8 cellular contexts compared by ENCODE assay signal in genomic region chr1:183473286-183473536, GRCh38. TPM values are rescaled to one million over a fixed set of nuclear protein-coding genes. Genes with fewer than 3 reads are reported as not detected.
A peak's percentile ranks its signal among the peaks of the same experiment; 100 is the strongest.
DNase-seq lines count a peak whose midpoint lies in the region; ATAC-seq, FAIRE-seq and TF ChIP-seq lines count a peak whose summit lies in the region.

No MANE protein-coding gene starts in this region.

- TF ChIP-seq EP300 in K562 (IDR thresholded peaks at IDR 0.05; ENCODE audit: low read length) = no peak

- H3K14ac ChIP-seq in mesenchymal stem cell (ENCODE audit: low read length in 2 of 2) = peak overlapping the region in 1 of 2 experiments; percentile 65

- POLR2A ChIA-PET in K562 (lab: Yijun Ruan, JAX) = interaction anchor here (0.7 to 1.0 kb wide), 3 partner anchors 19 to 634 kb away, joined by 3 to 4 read pairs (median 4); no protein-coding TSS in a partner anchor

- H3K4me1 ChIP-seq in cardiac muscle cell (ENCODE audit: low read depth) (peaks cover 12% of the 10 kb centered on the region), K562 (replicated peaks in 1 of 2; ENCODE audit: control insufficient read depth in 2 of 2, insufficient read depth in 2 of 2, low read length in 2 of 2) (peaks cover 31% of the 10 kb centered on the region in 2 experiments; a peak in 4 of 5 replicates), mesenchymal stem cell (ENCODE audit: control insufficient read depth, insufficient read depth, low read depth, low read length) (peaks cover 4% of the 10 kb centered on the region), urinary bladder (ENCODE audit: insufficient read depth) (peaks cover 1% of the 10 kb centered on the region)

- no peaks in the 10 kb centered on the region for H3K9me1 ChIP-seq in K562 (ENCODE audit: control insufficient read depth, insufficient read depth, low read length)

- no peak for ATAC-seq in left ventricle myocardium superior
- no peak for ATAC-seq in K562
- no peak for ATAC-seq in GM21390 (IDR thresholded peaks at IDR 0.05; ENCODE audit: unreplicated experiment)
- no peak for ATAC-seq in HG02588 (IDR thresholded peaks at IDR 0.05; ENCODE audit: unreplicated experiment)

- CTCF ChIA-PET in K562 (lab: Yijun Ruan, JAX; ENCODE audit: low intra/inter-chr PET ratio) = no interaction called here

- TF ChIP-seq RAD21 in K562 (CRISPR knock-in tag; conservative IDR thresholded peaks at IDR 0.05 in 1 of 2, IDR thresholded peaks at IDR 0.05 in 1 of 2) = no peak

- H3K79me1 ChIP-seq in mesenchymal stem cell (replicated peaks; ENCODE audit: low read length, poor library complexity, severe bottlenecking) = peaks cover 6% of the 10 kb centered on the region

- H3K4me2 ChIP-seq in K562 (ENCODE audit: insufficient read depth, low read length) = peak overlapping the region; percentile 92
- peak overlapping the region; percentile 79 for H3K4me2 ChIP-seq in mesenchymal stem cell (ENCODE audit: low read length, poor library complexity, severe bottlenecking)

- H3K23ac ChIP-seq in mesenchymal stem cell (ENCODE audit: low read length in 2 of 2) = peak overlapping the region in 1 of 2 experiments; percentile 49

- no peak for FAIRE-seq in K562 (lab: Jason Lieb, UNC)

- H3K27ac ChIP-seq in cardiac muscle cell (peak overlapping the region; percentile 99), K562 (ENCODE audit: extremely low read depth, low read depth, low read length) (peak overlapping the region; percentile 99), mesenchymal stem cell (ENCODE audit: low read length, poor library complexity, severe bottlenecking) (no peak overlapping the region), urinary bladder (ENCODE audit: low read depth) (no peak overlapping the region)

- H3K18ac ChIP-seq in mesenchymal stem cell (ENCODE audit: low read depth in 1 of 2, low read length in 2 of 2) = peak overlapping the region in 1 of 2 experiments; percentile 22

- TF ChIP-seq CTCF in cardiac muscle cell (IDR thresholded peaks at IDR 0.05; ENCODE audit: low read depth, low read length) = no peak
- TF ChIP-seq CTCF in K562 (IDR thresholded peaks at IDR 0.05 in 2 of 3, conservative IDR thresholded peaks at IDR 0.05 in 1 of 3; ENCODE audit: insufficient read depth in 2 of 3, low read depth in 1 of 3, low read length in 3 of 3) = no peak

- H2BK5ac ChIP-seq in mesenchymal stem cell (ENCODE audit: low read depth, low read length, poor library complexity, severe bottlenecking) = no peak overlapping the region

- H3K4me3 ChIP-seq in cardiac muscle cell (peak overlapping the region; percentile 77), K562 (peak overlapping the region; percentile 87), mesenchymal stem cell (ENCODE audit: insufficient read depth in 1 of 2, low read depth in 1 of 2, low read length in 2 of 2) (peak overlapping the region; percentile 90 to 100), urinary bladder (ENCODE audit: low read depth, low read length) (peak overlapping the region; percentile 79)

- no peak overlapping the region for H3K4ac ChIP-seq in mesenchymal stem cell (ENCODE audit: low read depth in 1 of 2, low read length in 2 of 2)

- H3K9ac ChIP-seq in K562 (ENCODE audit: insufficient read depth in 1 of 2, low read depth in 2 of 2, low read length in 2 of 2) (peak overlapping the region; percentile 81 to 98; a peak in 3 of 4 replicates), mesenchymal stem cell (ENCODE audit: low read length) (peak overlapping the region; percentile 91)

- no peak overlapping the region for H2AK5ac ChIP-seq in mesenchymal stem cell (ENCODE audit: low read length, severe bottlenecking)

- no peaks in the 10 kb centered on the region for H3K9me3 ChIP-seq in cardiac muscle cell (ENCODE audit: low read depth)
- no peaks in the 10 kb centered on the region for H3K9me3 ChIP-seq in K562 (replicated peaks; ENCODE audit: control insufficient read depth, insufficient read depth, low read depth, low read length)
- H3K9me3 ChIP-seq in mesenchymal stem cell (ENCODE audit: control insufficient read depth, low read length) = no peaks in the 10 kb centered on the region

- H2BK15ac ChIP-seq in mesenchymal stem cell (ENCODE audit: low read depth, poor library complexity, severe bottlenecking) = no peak overlapping the region

- peaks cover 58% of the 10 kb centered on the region for H3K79me2 ChIP-seq in K562 (ENCODE audit: control insufficient read depth, insufficient read depth, low read length)

- BruUV-seq in K562 (replicated peaks; lab: Mats Ljungman, UMichigan) = no TSS peak

- intact Hi-C loops in left ventricle myocardium superior (cut with micrococcal nuclease) = loop anchor here (10.0 kb wide), 1 partner anchor 72 kb away; no protein-coding TSS in a partner anchor
- intact Hi-C loops in K562 (cut with micrococcal nuclease) = loop anchor here (1.0 to 5.0 kb wide), 3 partner anchors 134 to 191 kb away; partner anchors contain the start of gene ARPC5

- DNase-seq in cardiac muscle cell (ENCODE audit: low read depth in 1 of 2, low spot score in 1 of 2) (no peak), left ventricle myocardium superior (no peak), K562 (ENCODE audit: extremely low read depth in 1 of 4, low spot score in 3 of 4) (no peak), mesenchymal stem cell (no peak), NK-92 (lab: John Stamatoyannopoulos, UW; ENCODE audit: unreplicated experiment) (no peak)

- H3K36me3 ChIP-seq in cardiac muscle cell (no peaks in the 10 kb centered on the region), K562 (ENCODE audit: control insufficient read depth, insufficient read depth, low read length) (peaks cover 21% of the 10 kb centered on the region), mesenchymal stem cell (ENCODE audit: control insufficient read depth in 1 of 2, insufficient read depth in 2 of 2, low read depth in 1 of 2, low read length in 2 of 2) (peaks cover 0 to 4% of the 10 kb centered on the region in 2 experiments), urinary bladder (ENCODE audit: insufficient read depth) (no peaks in the 10 kb centered on the region)

- no peak overlapping the region for H4K91ac ChIP-seq in mesenchymal stem cell (ENCODE audit: low read length)

- WGBS in K562 (ENCODE audit: insufficient coverage, low coverage, missing lambda C conversion rate) = 3% methylated on average over 7 of the region's 7 CpGs
- WGBS in mesenchymal stem cell = 41% methylated on average over 7 of the region's 7 CpGs
- WGBS in urinary bladder = 31% methylated on average over 7 of the region's 7 CpGs

- no peak overlapping the region for H2BK120ac ChIP-seq in mesenchymal stem cell (ENCODE audit: low read depth, low read length)

- no peak for TF ChIP-seq POLR2A in K562 (conservative IDR thresholded peaks at IDR 0.05)

- H4K20me1 ChIP-seq in K562 (replicated peaks; ENCODE audit: control insufficient read depth, insufficient read depth, low read length) = peaks cover 5% of the 10 kb centered on the region

- in situ Hi-C loops in K562 (cut with MboI) = loop anchor here (5.0 kb wide), 1 partner anchor 149 kb away; no protein-coding TSS in a partner anchor

- H2AFZ ChIP-seq in K562 (ENCODE audit: low read depth, low read length) (peak overlapping the region; percentile 84), mesenchymal stem cell (ENCODE audit: low read depth, low read length) (no peak overlapping the region)

- H2BK12ac ChIP-seq in mesenchymal stem cell (ENCODE audit: low read length in 2 of 2) = no peak overlapping the region

- peak overlapping the region; percentile 99 for H4K8ac ChIP-seq in mesenchymal stem cell (ENCODE audit: low read length)

- H3K27me3 ChIP-seq in cardiac muscle cell (no peaks in the 10 kb centered on the region), K562 (ENCODE audit: control insufficient read depth in 2 of 2, insufficient read depth in 2 of 2, low read length in 2 of 2) (no peaks in the 10 kb centered on the region), mesenchymal stem cell (ENCODE audit: control insufficient read depth in 1 of 2, insufficient read depth in 1 of 2, low read length in 2 of 2) (no peaks in the 10 kb centered on the region)

RNA-seq across cellular contexts. Expression of gene SMG7, which starts 0.9 kb away (rescaled TPM):
- total RNA-seq in cardiac muscle cell (31.1 and 38.8 TPM in 2 replicates), left ventricle myocardium superior (49.4 TPM), K562 (2014; rRNA removed) (23.4 and 28.1 TPM in 2 replicates), K562 (2014; rRNA removed; fragmentation: Illumina TruSeq; extraction: Trizol) (28.1 and 30.9 TPM in 2 replicates), K562 (2015; rRNA removed; fragmentation: Illumina TruSeq; extraction: Trizol) (29.0 and 30.4 TPM in 2 replicates), K562 (2021) (62.1 and 69.7 TPM in 2 replicates), urinary bladder (47.5 TPM)
- polyA plus RNA-seq in cardiac muscle cell (30.9 and 31.9 TPM in 2 replicates), K562 (2011; rRNA removed) (59.0 and 64.8 TPM in 2 replicates), K562 (2014; fragmentation: Illumina TruSeq; extraction: Trizol) (59.9 and 74.6 TPM in 2 replicates), K562 (2014; fragmentation: Nextera tagmentation; extraction: Ambion mirVana) (10 to 100 TPM; 12.4 to 12.5 TPM), K562 (2014; rRNA removed) (34.6 and 38.7 TPM in 2 replicates), urinary bladder (23.6 TPM)
- total RNA-seq in K562 (2011; cell fraction: chromatin; rRNA removed; ENCODE audit: low replicate concordance) = 62.4 and 123 TPM in 2 replicates
- 36.4 and 37.6 TPM in 2 replicates for total RNA-seq in K562 (2011; cell fraction: nucleolus; rRNA removed)
- 49.6 and 67.6 TPM in 2 replicates for total RNA-seq in K562 (2011; cell fraction: nucleoplasm; rRNA removed)
- polyA plus RNA-seq in K562 (2011; cell fraction: cytosol; rRNA removed) = 41.6 and 49.6 TPM in 2 replicates
- 69.9 and 76.0 TPM in 2 replicates for polyA plus RNA-seq in K562 (2011; cell fraction: nucleus; rRNA removed)
- polyA plus RNA-seq in K562 (2012) = 28.7 and 36.9 TPM in 2 replicates
- 89.9 and 91.6 TPM in 2 replicates for polyA minus RNA-seq in K562 (2011; rRNA and poly(A)+ RNA removed)
- polyA minus RNA-seq in K562 (2011; cell fraction: cytosol; rRNA and poly(A)+ RNA removed) = 38.0 and 42.5 TPM in 2 replicates
- 55.1 and 87.4 TPM in 2 replicates for polyA minus RNA-seq in K562 (2011; cell fraction: nucleus; rRNA and poly(A)+ RNA removed)
- polyA plus RNA-seq in mesenchymal stem cell (2013, experiment 1 of 2) = 30.6 TPM
- 29.4 TPM for polyA plus RNA-seq in mesenchymal stem cell (2013, experiment 2 of 2)

RNA-seq across cellular contexts. Expression of gene NMNAT2, which starts 55.0 kb away (rescaled TPM):
- 0.12 and 1.3 TPM in 2 replicates for total RNA-seq in cardiac muscle cell
- polyA plus RNA-seq in cardiac muscle cell = not detected in 2 replicates
- 1.2 TPM for total RNA-seq in left ventricle myocardium superior
- not detected in 2 replicates for total RNA-seq in K562 (2011; cell fraction: chromatin; rRNA removed; ENCODE audit: low replicate concordance)
- total RNA-seq in K562 (2011; cell fraction: nucleolus; rRNA removed) = not detected in 2 replicates
- not detected in 2 replicates for total RNA-seq in K562 (2011; cell fraction: nucleoplasm; rRNA removed)
- total RNA-seq in K562 (2014; rRNA removed) = not detected in 2 replicates
- total RNA-seq in K562 (2014; rRNA removed; fragmentation: Illumina TruSeq; extraction: Trizol) = not detected in 2 replicates
- not detected in 2 replicates for total RNA-seq in K562 (2015; rRNA removed; fragmentation: Illumina TruSeq; extraction: Trizol)
- total RNA-seq in K562 (2021) = not detected in 2 replicates
- polyA plus RNA-seq in K562 (2011; rRNA removed) = not detected in 2 replicates
- polyA plus RNA-seq in K562 (2011; cell fraction: cytosol; rRNA removed) = not detected in 2 replicates
- not detected in 2 replicates for polyA plus RNA-seq in K562 (2011; cell fraction: nucleus; rRNA removed)
- polyA plus RNA-seq in K562 (2012) = not detected in 2 replicates
- polyA plus RNA-seq in K562 (2014; fragmentation: Illumina TruSeq; extraction: Trizol) = not detected in 2 replicates
- polyA plus RNA-seq in K562 (2014; fragmentation: Nextera tagmentation; extraction: Ambion mirVana) = not detected
- not detected in 2 replicates for polyA plus RNA-seq in K562 (2014; rRNA removed)
- polyA minus RNA-seq in K562 (2011; rRNA and poly(A)+ RNA removed) = not detected in 2 replicates
- polyA minus RNA-seq in K562 (2011; cell fraction: cytosol; rRNA and poly(A)+ RNA removed) = not detected in 2 replicates
- polyA minus RNA-seq in K562 (2011; cell fraction: nucleus; rRNA and poly(A)+ RNA removed) = not detected in 2 replicates
- polyA plus RNA-seq in mesenchymal stem cell (2013, experiment 1 of 2) = 1.5 TPM
- 0.86 TPM for polyA plus RNA-seq in mesenchymal stem cell (2013, experiment 2 of 2)
- total RNA-seq in urinary bladder = 2.4 TPM
- polyA plus RNA-seq in urinary bladder = 1.4 TPM

Comparison
In these comparisons a context has a peak if more than half of its experiments do, and no peak if none do; other contexts are left out.
1. H3K27ac ChIP-seq: peak in cardiac muscle cell (single experiment) and K562 (single experiment); none in mesenchymal stem cell (single experiment) and urinary bladder (single experiment).
2. Peak in every context shown above with its lines, with median percentiles within 50 percentile points of each other: H3K4me3 ChIP-seq.